Comparison of ENCODE assay signal across 19 cellular contexts in the genomic region with DNA sequence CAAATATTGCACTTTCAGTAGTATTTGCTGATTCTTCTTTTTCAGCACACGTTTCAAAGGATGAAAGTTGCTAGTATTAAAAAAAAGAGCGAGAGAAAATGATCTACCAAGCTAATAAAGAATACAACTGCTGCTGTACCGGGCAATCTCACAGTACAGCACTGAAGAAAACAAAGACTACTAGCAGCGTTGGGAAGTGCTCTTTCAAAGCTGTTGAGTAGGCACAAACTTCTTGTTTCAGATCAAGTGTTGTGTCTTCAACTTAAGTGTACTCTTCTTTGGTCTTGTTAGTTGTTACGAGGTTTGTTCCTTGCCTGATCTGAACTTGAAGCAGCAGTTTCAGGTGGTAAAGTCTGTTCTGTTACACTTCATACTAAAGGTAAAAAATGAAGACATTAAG. TPM values are rescaled to one million over a fixed set of nuclear protein-coding genes. Genes with fewer than 3 reads are reported as not detected.
DNase-seq lines count a peak whose midpoint lies in the region; ATAC-seq and TF ChIP-seq lines count a peak whose summit lies in the region.
"Had no signal": no experiment of that assay in that cellular context is flagged by ENCODE, and none has a peak within 500 bp of the region (broad histone marks: within the 10 kb centered on the region; RNA-seq: fewer than 3 reads in every experiment).

No MANE protein-coding gene starts in this region.

- WGBS in trophoblast cell (ENCODE audit: extremely low coverage, insufficient coverage, insufficient read length): no CpG with 5 or more reads among the region's 5 CpGs

- no peak overlapping the region for H3K27ac ChIP-seq in CD8-positive, alpha-beta T cell (ENCODE audit: low read depth, low read length)
- H3K27ac ChIP-seq in trophoblast cell (ENCODE audit: low read depth, low read length): no peak overlapping the region
- H3K27ac ChIP-seq: A549 had no signal

- no peak for TF ChIP-seq CTCF in CD8-positive, alpha-beta T cell (IDR thresholded peaks at IDR 0.05)

- H3K79me1 ChIP-seq in trophoblast cell (ENCODE audit: low read length): no peaks in the 10 kb centered on the region

- no peak overlapping the region for H4K91ac ChIP-seq in trophoblast cell (ENCODE audit: low read depth, low read length)

- H3K36me3 Mint-ChIP-seq in activated naive CD4-positive, alpha-beta T cell treated with anti-CD3 and anti-CD28 coated beads, Interleukin-2, amount 50 U/mL, for 24 hours: peaks cover 17% of the 10 kb centered on the region
- H3K36me3 Mint-ChIP-seq in activated naive CD4-positive, alpha-beta T cell treated with anti-CD3 and anti-CD28 coated beads, Interleukin-2, amount 10 ng/mL, durations not matched to agents 7 days and 5 days: peaks cover 49% of the 10 kb centered on the region
- H3K36me3 Mint-ChIP-seq in CD8-positive, alpha-beta T cell: peaks cover 54% of the 10 kb centered on the region
- peaks cover 96% of the 10 kb centered on the region for H3K36me3 Mint-ChIP-seq in activated T-helper 17 cell treated with anti-CD3 and anti-CD28 coated beads, Interleukin-2, amount 50 U/mL, for 72 hours (ENCODE audit: low read depth)

- no peak overlapping the region for H4K12ac ChIP-seq in trophoblast cell (ENCODE audit: low read depth, low read length)

- H3K9me3 ChIP-seq in CD8-positive, alpha-beta T cell (ENCODE audit: low read length): no peaks in the 10 kb centered on the region
- no peaks in the 10 kb centered on the region for H3K9me3 ChIP-seq in trophoblast cell (ENCODE audit: insufficient read depth, low read depth, low read length)
- H3K9me3 ChIP-seq: A549, Caco-2 had no signal

- intact Hi-C loops in CD8-positive, alpha-beta T cell (cut with DNase I, micrococcal nuclease): loop anchor here (2.0 to 10.0 kb wide), 5 partner anchors 25 to 1795 kb away; partner anchors contain the start of genes RSBN1 (in 1 of the 2) and SLC16A1 (in 1 of the 2)

- H2BK5ac ChIP-seq in trophoblast cell (ENCODE audit: low read depth, low read length, poor library complexity): no peak overlapping the region

- peaks cover 17% of the 10 kb centered on the region for H3K79me2 ChIP-seq in trophoblast cell (ENCODE audit: control insufficient read depth, insufficient read depth, low read length, poor library complexity)

- no peak overlapping the region for H4K8ac ChIP-seq in trophoblast cell (ENCODE audit: low read depth, low read length)

- POLR2A ChIA-PET in CD8-positive, alpha-beta T cell (lab: Charles Lee): no interaction called here

- no peaks in the 10 kb centered on the region for H3K27me3 Mint-ChIP-seq in activated naive CD4-positive, alpha-beta T cell treated with anti-CD3 and anti-CD28 coated beads, Interleukin-2, amount 50 U/mL, for 24 hours
- no peaks in the 10 kb centered on the region for H3K27me3 Mint-ChIP-seq in activated naive CD4-positive, alpha-beta T cell treated with anti-CD3 and anti-CD28 coated beads, Interleukin-2, amount 10 ng/mL, durations not matched to agents 7 days and 5 days
- no peaks in the 10 kb centered on the region for H3K27me3 Mint-ChIP-seq in CD8-positive, alpha-beta T cell (ENCODE audit: low read depth)
- no peaks in the 10 kb centered on the region for H3K27me3 Mint-ChIP-seq in activated T-helper 17 cell treated with anti-CD3 and anti-CD28 coated beads, Interleukin-2, amount 50 U/mL, for 72 hours

- no peak overlapping the region for H2AK5ac ChIP-seq in trophoblast cell (ENCODE audit: low read length)

- no peak overlapping the region for H3K4me2 ChIP-seq in trophoblast cell (ENCODE audit: low read length)
- H3K4me2 ChIP-seq: A549 had no signal

- H3K27me3 ChIP-seq in CD8-positive, alpha-beta T cell (ENCODE audit: insufficient read depth, low read length): no peaks in the 10 kb centered on the region
- no peaks in the 10 kb centered on the region for H3K27me3 ChIP-seq in trophoblast cell (ENCODE audit: insufficient read depth, low read length)

- peaks cover 80% of the 10 kb centered on the region for H3K4me1 ChIP-seq in CD8-positive, alpha-beta T cell (ENCODE audit: insufficient read depth, low read length)
- H3K4me1 ChIP-seq in trophoblast cell (ENCODE audit: control insufficient read depth in 1 of 2, insufficient read depth in 2 of 2, low read length in 2 of 2): no peaks in the 10 kb centered on the region
- H3K4me1 ChIP-seq: Caco-2 had no signal

- no peak overlapping the region for H2BK12ac ChIP-seq in trophoblast cell (ENCODE audit: low read length)

- H3K27ac Mint-ChIP-seq in activated naive CD4-positive, alpha-beta T cell treated with anti-CD3 and anti-CD28 coated beads, Interleukin-2, amount 50 U/mL, for 24 hours: no peak overlapping the region
- H3K27ac Mint-ChIP-seq in activated naive CD4-positive, alpha-beta T cell treated with anti-CD3 and anti-CD28 coated beads, Interleukin-2, amount 10 ng/mL, durations not matched to agents 7 days and 5 days: no peak overlapping the region
- no peak overlapping the region for H3K27ac Mint-ChIP-seq in CD8-positive, alpha-beta T cell
- peak overlapping the region; percentile 60 for H3K27ac Mint-ChIP-seq in activated T-helper 17 cell treated with anti-CD3 and anti-CD28 coated beads, Interleukin-2, amount 50 U/mL, for 72 hours

- no peak for DNase-seq in activated naive CD4-positive, alpha-beta T cell treated with anti-CD3 and anti-CD28 coated beads, Interleukin-2, amount 10 ng/mL, durations not matched to agents 7 days and 5 days
- no peak for DNase-seq in CD8-positive, alpha-beta T cell
- DNase-seq in trophoblast cell: no peak
- no peak for DNase-seq in NCI-H1105 treated with DMSO at 0.1 percent for 48 hours (lab: John Stamatoyannopoulos, UW)
- DNase-seq: C1 segment of cervical spinal cord, Caco-2, DMS153, EL, KBM-7, NCI-H146, NCI-H2081, NCI-H510A treated with DMSO at 0.1 percent for 48 hours had no signal

- peak overlapping the region; percentile 30 for H3K4me3 Mint-ChIP-seq in activated naive CD4-positive, alpha-beta T cell treated with anti-CD3 and anti-CD28 coated beads, Interleukin-2, amount 50 U/mL, for 24 hours
- no peak overlapping the region for H3K4me3 Mint-ChIP-seq in activated naive CD4-positive, alpha-beta T cell treated with anti-CD3 and anti-CD28 coated beads, Interleukin-2, amount 10 ng/mL, durations not matched to agents 7 days and 5 days
- peak overlapping the region; percentile 5 for H3K4me3 Mint-ChIP-seq in CD8-positive, alpha-beta T cell
- H3K4me3 Mint-ChIP-seq in activated T-helper 17 cell treated with anti-CD3 and anti-CD28 coated beads, Interleukin-2, amount 50 U/mL, for 72 hours: peak overlapping the region; percentile 75

- no peak overlapping the region for H2AFZ ChIP-seq in trophoblast cell (ENCODE audit: insufficient read depth, low read length, poor library complexity)

- H3K14ac ChIP-seq in trophoblast cell (ENCODE audit: low read length): no peak overlapping the region

- no peaks in the 10 kb centered on the region for H3K9me3 Mint-ChIP-seq in activated naive CD4-positive, alpha-beta T cell treated with anti-CD3 and anti-CD28 coated beads, Interleukin-2, amount 50 U/mL, for 24 hours
- no peaks in the 10 kb centered on the region for H3K9me3 Mint-ChIP-seq in activated naive CD4-positive, alpha-beta T cell treated with anti-CD3 and anti-CD28 coated beads, Interleukin-2, amount 10 ng/mL, durations not matched to agents 7 days and 5 days
- H3K9me3 Mint-ChIP-seq in CD8-positive, alpha-beta T cell: no peaks in the 10 kb centered on the region
- H3K9me3 Mint-ChIP-seq in activated T-helper 17 cell treated with anti-CD3 and anti-CD28 coated beads, Interleukin-2, amount 50 U/mL, for 72 hours: no peaks in the 10 kb centered on the region

- no peak overlapping the region for H3K4me3 ChIP-seq in CD8-positive, alpha-beta T cell (ENCODE audit: low read depth, low read length)
- no peak overlapping the region for H3K4me3 ChIP-seq in trophoblast cell (ENCODE audit: low read depth, low read length)
- H3K4me3 ChIP-seq: A549 had no signal

- H2BK120ac ChIP-seq in trophoblast cell (ENCODE audit: insufficient read depth, low read length, poor library complexity): no peak overlapping the region

- H3K23ac ChIP-seq in trophoblast cell (ENCODE audit: low read length): no peak overlapping the region

- H3K36me3 ChIP-seq in CD8-positive, alpha-beta T cell (ENCODE audit: insufficient read depth, low read length): peaks cover 35% of the 10 kb centered on the region
- H3K36me3 ChIP-seq in trophoblast cell (ENCODE audit: control insufficient read depth in 1 of 2, insufficient read depth in 2 of 2, low read length in 2 of 2): peaks cover 4 to 8% of the 10 kb centered on the region in 2 experiments

- H3K4me1 Mint-ChIP-seq in activated naive CD4-positive, alpha-beta T cell treated with anti-CD3 and anti-CD28 coated beads, Interleukin-2, amount 50 U/mL, for 24 hours: peaks cover 98% of the 10 kb centered on the region
- peaks cover 77% of the 10 kb centered on the region for H3K4me1 Mint-ChIP-seq in activated naive CD4-positive, alpha-beta T cell treated with anti-CD3 and anti-CD28 coated beads, Interleukin-2, amount 10 ng/mL, durations not matched to agents 7 days and 5 days
- peaks cover 87% of the 10 kb centered on the region for H3K4me1 Mint-ChIP-seq in CD8-positive, alpha-beta T cell (ENCODE audit: low read depth)
- H3K4me1 Mint-ChIP-seq in activated T-helper 17 cell treated with anti-CD3 and anti-CD28 coated beads, Interleukin-2, amount 50 U/mL, for 72 hours: peaks cover 61% of the 10 kb centered on the region

- ATAC-seq in CD8-positive, alpha-beta T cell: no peak
- no peak for ATAC-seq in activated T-helper 17 cell treated with anti-CD3 and anti-CD28 coated beads, Interleukin-2, amount 50 U/mL, for 72 hours (replicated peaks)
- ATAC-seq in GM19395 (IDR thresholded peaks at IDR 0.05; ENCODE audit: unreplicated experiment): no peak
- ATAC-seq in GM21390 (IDR thresholded peaks at IDR 0.05; ENCODE audit: unreplicated experiment): no peak
- ATAC-seq: A549 had no signal

- H3K9ac ChIP-seq in trophoblast cell (ENCODE audit: low read length): no peak overlapping the region

- no peak overlapping the region for H3K18ac ChIP-seq in trophoblast cell (ENCODE audit: low read length)

- CTCF ChIA-PET in activated naive CD4-positive, alpha-beta T cell treated with anti-CD3 and anti-CD28 coated beads, Interleukin-2, amount 10 ng/mL, durations not matched to agents 7 days and 5 days (lab: Charles Lee): no interaction called here
- CTCF ChIA-PET in CD8-positive, alpha-beta T cell (lab: Charles Lee): no interaction called here

- peak overlapping the region; percentile 47 for H3K4ac ChIP-seq in trophoblast cell (ENCODE audit: low read depth, low read length)

RNA-seq across cellular contexts. Expression of gene CSDE1, which starts 7.9 kb away (rescaled TPM):
- total RNA-seq in CD8-positive, alpha-beta T cell: 100 to 1,000 TPM; 732 to 774 TPM
- total RNA-seq in activated T-helper 17 cell treated with anti-CD3 and anti-CD28 coated beads, Interleukin-2, amount 50 U/mL, for 72 hours: 100 to 1,000 TPM; 465 to 604 TPM
- 405 and 420 TPM in 2 replicates for polyA plus RNA-seq in trophoblast cell (2013)

RNA-seq across cellular contexts. Expression of gene SIKE1, which starts 30.6 kb away (rescaled TPM):
- 10 to 100 TPM; 64.4 to 66.6 TPM for total RNA-seq in CD8-positive, alpha-beta T cell
- total RNA-seq in activated T-helper 17 cell treated with anti-CD3 and anti-CD28 coated beads, Interleukin-2, amount 50 U/mL, for 72 hours: 10 to 100 TPM; 55.9 to 86.3 TPM
- 46.4 and 46.9 TPM in 2 replicates for polyA plus RNA-seq in trophoblast cell (2013)

RNA-seq across cellular contexts. Expression of gene NRAS, which starts 33.3 kb away (rescaled TPM):
- 10 to 100 TPM; 46.0 to 46.4 TPM for total RNA-seq in CD8-positive, alpha-beta T cell
- 10 to 100 TPM; 45.5 to 54.8 TPM for total RNA-seq in activated T-helper 17 cell treated with anti-CD3 and anti-CD28 coated beads, Interleukin-2, amount 50 U/mL, for 72 hours
- 71.3 and 73.2 TPM in 2 replicates for polyA plus RNA-seq in trophoblast cell (2013)

RNA-seq across cellular contexts. Expression of gene AMPD1, which starts 54.5 kb away (rescaled TPM):
- total RNA-seq in CD8-positive, alpha-beta T cell: not detected
- not detected for total RNA-seq in activated T-helper 17 cell treated with anti-CD3 and anti-CD28 coated beads, Interleukin-2, amount 50 U/mL, for 72 hours
- polyA plus RNA-seq in trophoblast cell (2013): 0.07 and 0.22 TPM in 2 replicates
- total RNA-seq: Caco-2, M059J, SK-MEL-5 had no signal
- polyA plus RNA-seq: A549 had no signal
